ENCODE assay signal across 7 cellular contexts in the genomic region with DNA sequence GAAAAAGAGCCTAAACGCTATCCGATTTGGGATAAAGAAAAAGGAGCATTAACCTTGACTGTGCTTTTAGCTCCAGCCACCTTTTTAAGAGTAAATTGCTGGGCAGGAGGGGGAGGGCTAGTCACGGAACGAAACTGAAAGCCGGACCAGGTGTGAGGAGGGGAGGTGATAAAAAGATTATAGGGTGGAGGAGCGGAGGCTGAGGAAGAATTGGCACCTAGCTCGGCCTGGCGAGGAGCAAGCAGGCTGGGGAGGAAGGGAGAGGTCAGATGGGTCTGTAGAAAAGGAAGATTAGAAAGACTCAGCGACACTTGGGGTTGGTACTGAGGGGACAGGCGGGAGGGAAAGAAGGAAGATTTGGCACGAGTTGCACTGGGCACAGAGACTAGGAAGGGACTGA.
DNase-seq lines count a peak whose midpoint lies in the region; ATAC-seq and TF ChIP-seq lines count a peak whose summit lies in the region.
"Not testable (repeated sequence)": the region's sequence is repeated elsewhere in the genome, so short reads cannot be mapped to it uniquely, and the experiment has no call there.

No MANE protein-coding gene starts in this region.

- not testable (repeated sequence) for H3K36me3 ChIP-seq in GM23338 (ENCODE audit: insufficient read depth); iPS DF 6.9 (ENCODE audit: control insufficient read depth, insufficient read depth, low read length)

- peak overlapping the region; percentile 63 for H3K4me2 ChIP-seq in GM23338

- H3K27me3 ChIP-seq in GM23338 (ENCODE audit: insufficient read depth); iPS DF 6.9 (ENCODE audit: control insufficient read depth, insufficient read depth, low read length): not testable (repeated sequence)

- H3K79me2 ChIP-seq in GM23338 (replicated peaks; ENCODE audit: insufficient read depth): peaks cover 51% of the 10 kb centered on the region

- not testable (repeated sequence) for H4K20me1 ChIP-seq in GM23338 (replicated peaks; ENCODE audit: insufficient read depth)

- H3F3A ChIP-seq in GM23338 (replicated peaks; ENCODE audit: low read depth): not testable (repeated sequence)

- peak overlapping the region; percentile 80 for H3K4me3 ChIP-seq in GM23338
- peak overlapping the region; percentile 12; the same call in 1 of the 2 replicates for H3K4me3 ChIP-seq in iPS DF 6.9 (ENCODE audit: low read length)

- H2AFZ ChIP-seq in GM23338: not testable (repeated sequence)

- not testable (repeated sequence) for DNase-seq in GM23338 (ENCODE audit: low spot score); activated CD8-positive, alpha-beta T cell treated with anti-CD3 and anti-CD28 coated beads, Interleukin-2, amount 10 ng/mL, durations not matched to agents 7 days and 5 days; activated naive CD8-positive, alpha-beta T cell treated with anti-CD3 and anti-CD28 coated beads, Interleukin-2, amount 10 ng/mL, durations not matched to agents 7 days and 5 days; iPS DF 6.9 (ENCODE audit: low read depth, low spot score); naive B cell
- peak in 1 of 2 donors; percentile 41 for DNase-seq in stimulated activated effector memory CD8-positive, alpha-beta T cell treated with anti-CD3 and anti-CD28 coated beads, Interleukin-12 subunit alpha, Interleukin-12 subunit beta, amount 100 ng/mL, for 72 hours (ENCODE audit: low spot score in 2 of 2)

- WGBS in iPS DF 6.9 (ENCODE audit: insufficient coverage, insufficient read length): no CpG with 5 or more reads among the region's 11 CpGs

- H3K36me3 Mint-ChIP-seq in GM23338 (ENCODE audit: low read depth): peaks cover 37% of the 10 kb centered on the region
- peaks cover 13% of the 10 kb centered on the region for H3K36me3 Mint-ChIP-seq in T-helper 1 cell treated with Interleukin-12 subunit alpha and Interleukin-12 subunit beta and Interleukin-4 antibody, amounts not matched to agents 30 μg/mL and 1 μg/mL, for 36 hours (ENCODE audit: low read depth)
- H3K36me3 Mint-ChIP-seq in activated CD8-positive, alpha-beta T cell treated with anti-CD3 and anti-CD28 coated beads, Interleukin-2, amount 10 ng/mL, durations not matched to agents 7 days and 5 days (ENCODE audit: low read depth): peaks cover 24% of the 10 kb centered on the region
- H3K36me3 Mint-ChIP-seq in activated naive CD8-positive, alpha-beta T cell treated with anti-CD3 and anti-CD28 coated beads, Interleukin-2, amount 10 ng/mL, durations not matched to agents 7 days and 5 days: peaks cover 16% of the 10 kb centered on the region
- H3K36me3 Mint-ChIP-seq in naive B cell: not testable (repeated sequence)
- H3K36me3 Mint-ChIP-seq in stimulated activated effector memory CD8-positive, alpha-beta T cell treated with anti-CD3 and anti-CD28 coated beads, Interleukin-12 subunit alpha, Interleukin-12 subunit beta, amount 100 ng/mL, for 72 hours: peaks cover 22% of the 10 kb centered on the region

- CTCF ChIA-PET in activated CD8-positive, alpha-beta T cell treated with anti-CD3 and anti-CD28 coated beads, Interleukin-2, amount 10 ng/mL, durations not matched to agents 7 days and 5 days (lab: Charles Lee): not testable (repeated sequence)

- peaks cover 32% of the 10 kb centered on the region for H3K27me3 Mint-ChIP-seq in GM23338 (ENCODE audit: insufficient read depth, low read depth, poor library complexity)
- H3K27me3 Mint-ChIP-seq in T-helper 1 cell treated with Interleukin-12 subunit alpha and Interleukin-12 subunit beta and Interleukin-4 antibody, amounts not matched to agents 30 μg/mL and 1 μg/mL, for 36 hours (ENCODE audit: low read depth); activated CD8-positive, alpha-beta T cell treated with anti-CD3 and anti-CD28 coated beads, Interleukin-2, amount 10 ng/mL, durations not matched to agents 7 days and 5 days (ENCODE audit: low read depth); activated naive CD8-positive, alpha-beta T cell treated with anti-CD3 and anti-CD28 coated beads, Interleukin-2, amount 10 ng/mL, durations not matched to agents 7 days and 5 days; naive B cell: not testable (repeated sequence)

- H3K27ac ChIP-seq in GM23338 (ENCODE audit: low read depth): peak overlapping the region; percentile 75; the same call in 1 of the 2 replicates
- H3K27ac ChIP-seq in iPS DF 6.9 (ENCODE audit: low read length): not testable (repeated sequence)

- H3K4me1 Mint-ChIP-seq in GM23338: peaks cover 93% of the 10 kb centered on the region
- H3K4me1 Mint-ChIP-seq in T-helper 1 cell treated with Interleukin-12 subunit alpha and Interleukin-12 subunit beta and Interleukin-4 antibody, amounts not matched to agents 30 μg/mL and 1 μg/mL, for 36 hours (ENCODE audit: low read depth): peaks cover 29% of the 10 kb centered on the region
- H3K4me1 Mint-ChIP-seq in activated CD8-positive, alpha-beta T cell treated with anti-CD3 and anti-CD28 coated beads, Interleukin-2, amount 10 ng/mL, durations not matched to agents 7 days and 5 days (ENCODE audit: low read depth): peaks cover 33% of the 10 kb centered on the region
- peaks cover 27% of the 10 kb centered on the region for H3K4me1 Mint-ChIP-seq in activated naive CD8-positive, alpha-beta T cell treated with anti-CD3 and anti-CD28 coated beads, Interleukin-2, amount 10 ng/mL, durations not matched to agents 7 days and 5 days
- H3K4me1 Mint-ChIP-seq in naive B cell: peaks cover 36 to 40% (median 37%) of the 10 kb centered on the region in 3 donors
- peaks cover 14% of the 10 kb centered on the region for H3K4me1 Mint-ChIP-seq in stimulated activated effector memory CD8-positive, alpha-beta T cell treated with anti-CD3 and anti-CD28 coated beads, Interleukin-12 subunit alpha, Interleukin-12 subunit beta, amount 100 ng/mL, for 72 hours

- H3K9me3 Mint-ChIP-seq in GM23338; T-helper 1 cell treated with Interleukin-12 subunit alpha and Interleukin-12 subunit beta and Interleukin-4 antibody, amounts not matched to agents 30 μg/mL and 1 μg/mL, for 36 hours; activated CD8-positive, alpha-beta T cell treated with anti-CD3 and anti-CD28 coated beads, Interleukin-2, amount 10 ng/mL, durations not matched to agents 7 days and 5 days (ENCODE audit: insufficient read depth); activated naive CD8-positive, alpha-beta T cell treated with anti-CD3 and anti-CD28 coated beads, Interleukin-2, amount 10 ng/mL, durations not matched to agents 7 days and 5 days; naive B cell; stimulated activated effector memory CD8-positive, alpha-beta T cell treated with anti-CD3 and anti-CD28 coated beads, Interleukin-12 subunit alpha, Interleukin-12 subunit beta, amount 100 ng/mL, for 72 hours: not testable (repeated sequence)

- POLR2A ChIA-PET in activated CD8-positive, alpha-beta T cell treated with anti-CD3 and anti-CD28 coated beads, Interleukin-2, amount 10 ng/mL, durations not matched to agents 7 days and 5 days (lab: Charles Lee); activated naive CD8-positive, alpha-beta T cell treated with anti-CD3 and anti-CD28 coated beads, Interleukin-2, amount 10 ng/mL, durations not matched to agents 7 days and 5 days (lab: Charles Lee): not testable (repeated sequence)

- ATAC-seq in GM23338; activated CD8-positive, alpha-beta T cell treated with anti-CD3 and anti-CD28 coated beads, Interleukin-2, amount 10 ng/mL, durations not matched to agents 7 days and 5 days; activated naive CD8-positive, alpha-beta T cell treated with anti-CD3 and anti-CD28 coated beads, Interleukin-2, amount 10 ng/mL, durations not matched to agents 7 days and 5 days (ENCODE audit: low read depth); naive B cell (ENCODE audit: low read depth in 2 of 2); stimulated activated effector memory CD8-positive, alpha-beta T cell treated with anti-CD3 and anti-CD28 coated beads, Interleukin-12 subunit alpha, Interleukin-12 subunit beta, amount 100 ng/mL, for 72 hours: not testable (repeated sequence)

- H3K9me3 ChIP-seq in iPS DF 6.9 (ENCODE audit: control insufficient read depth, insufficient read depth, low read length): not testable (repeated sequence)

- TF ChIP-seq CTCF in GM23338 (conservative IDR thresholded peaks at IDR 0.05; ENCODE audit: low read depth in 2 of 2): not testable (repeated sequence)

- peaks cover 62% of the 10 kb centered on the region for H3K4me1 ChIP-seq in GM23338 (ENCODE audit: insufficient read depth)
- H3K4me1 ChIP-seq in iPS DF 6.9 (ENCODE audit: control insufficient read depth, insufficient read depth, low read length): not testable (repeated sequence)

- peak overlapping the region; percentile 73 for H3K4me3 Mint-ChIP-seq in GM23338
- H3K4me3 Mint-ChIP-seq in T-helper 1 cell treated with Interleukin-12 subunit alpha and Interleukin-12 subunit beta and Interleukin-4 antibody, amounts not matched to agents 30 μg/mL and 1 μg/mL, for 36 hours; activated CD8-positive, alpha-beta T cell treated with anti-CD3 and anti-CD28 coated beads, Interleukin-2, amount 10 ng/mL, durations not matched to agents 7 days and 5 days; activated naive CD8-positive, alpha-beta T cell treated with anti-CD3 and anti-CD28 coated beads, Interleukin-2, amount 10 ng/mL, durations not matched to agents 7 days and 5 days; naive B cell; stimulated activated effector memory CD8-positive, alpha-beta T cell treated with anti-CD3 and anti-CD28 coated beads, Interleukin-12 subunit alpha, Interleukin-12 subunit beta, amount 100 ng/mL, for 72 hours: not testable (repeated sequence)

- peak overlapping the region; percentile 90 for H3K27ac Mint-ChIP-seq in GM23338
- peak overlapping the region; percentile 17 for H3K27ac Mint-ChIP-seq in T-helper 1 cell treated with Interleukin-12 subunit alpha and Interleukin-12 subunit beta and Interleukin-4 antibody, amounts not matched to agents 30 μg/mL and 1 μg/mL, for 36 hours
- peak overlapping the region; percentile 28 for H3K27ac Mint-ChIP-seq in activated CD8-positive, alpha-beta T cell treated with anti-CD3 and anti-CD28 coated beads, Interleukin-2, amount 10 ng/mL, durations not matched to agents 7 days and 5 days
- H3K27ac Mint-ChIP-seq in activated naive CD8-positive, alpha-beta T cell treated with anti-CD3 and anti-CD28 coated beads, Interleukin-2, amount 10 ng/mL, durations not matched to agents 7 days and 5 days: peak overlapping the region; percentile 0
- peak overlapping the region in 5 of 6 donors; percentile 37 to 94 (median 87) for H3K27ac Mint-ChIP-seq in naive B cell
- peak overlapping the region; percentile 69 for H3K27ac Mint-ChIP-seq in stimulated activated effector memory CD8-positive, alpha-beta T cell treated with anti-CD3 and anti-CD28 coated beads, Interleukin-12 subunit alpha, Interleukin-12 subunit beta, amount 100 ng/mL, for 72 hours

- H3K9me2 ChIP-seq in GM23338 (ENCODE audit: insufficient read depth): not testable (repeated sequence)

Comparison
In these comparisons a context has a peak if more than half of its experiments do, and no peak if none do; other contexts are left out.
1. H3K27ac Mint-ChIP-seq: peak in every context shown above with its lines; median percentile 90 in GM23338; 87 in naive B cell; 69 in stimulated activated effector memory CD8-positive, alpha-beta T cell treated with anti-CD3 and anti-CD28 coated beads, Interleukin-12 subunit alpha, Interleukin-12 subunit beta, amount 100 ng/mL, for 72 hours; 28 in activated CD8-positive, alpha-beta T cell treated with anti-CD3 and anti-CD28 coated beads, Interleukin-2, amount 10 ng/mL, durations not matched to agents 7 days and 5 days; 17 in T-helper 1 cell treated with Interleukin-12 subunit alpha and Interleukin-12 subunit beta and Interleukin-4 antibody, amounts not matched to agents 30 μg/mL and 1 μg/mL, for 36 hours; 0 in activated naive CD8-positive, alpha-beta T cell treated with anti-CD3 and anti-CD28 coated beads, Interleukin-2, amount 10 ng/mL, durations not matched to agents 7 days and 5 days.